ENCODE assay signal across 2 cellular contexts in genomic region chr9:121626012-121626411, GRCh38.
TF ChIP-seq lines count a peak whose summit lies in the region.

No MANE protein-coding gene starts in this region.

TF ChIP-seq in liver, 16 proteins besides CTCF, POLR2A, EP300 and RAD21:
- TF ChIP-seq, protein P1, sequence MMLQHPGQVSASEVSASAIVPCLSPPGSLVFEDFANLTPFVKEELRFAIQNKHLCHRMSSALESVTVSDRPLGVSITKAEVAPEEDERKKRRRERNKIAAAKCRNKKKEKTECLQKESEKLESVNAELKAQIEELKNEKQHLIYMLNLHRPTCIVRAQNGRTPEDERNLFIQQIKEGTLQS (IDR thresholded peaks at IDR 0.05) = no peak
- TF ChIP-seq, protein P2, sequence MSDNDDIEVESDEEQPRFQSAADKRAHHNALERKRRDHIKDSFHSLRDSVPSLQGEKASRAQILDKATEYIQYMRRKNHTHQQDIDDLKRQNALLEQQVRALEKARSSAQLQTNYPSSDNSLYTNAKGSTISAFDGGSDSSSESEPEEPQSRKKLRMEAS (IDR thresholded peaks at IDR 0.05) = no peak
- TF ChIP-seq TAF1 (conservative IDR thresholded peaks at IDR 0.05) = no peak
- no peak for TF ChIP-seq ZBTB33 (IDR thresholded peaks at IDR 0.05)
- TF ChIP-seq JUND (IDR thresholded peaks at IDR 0.05) = no peak

TF ChIP-seq in HepG2, 621 proteins besides CTCF, POLR2A, EP300 and RAD21:
- TF ChIP-seq, protein P3, sequence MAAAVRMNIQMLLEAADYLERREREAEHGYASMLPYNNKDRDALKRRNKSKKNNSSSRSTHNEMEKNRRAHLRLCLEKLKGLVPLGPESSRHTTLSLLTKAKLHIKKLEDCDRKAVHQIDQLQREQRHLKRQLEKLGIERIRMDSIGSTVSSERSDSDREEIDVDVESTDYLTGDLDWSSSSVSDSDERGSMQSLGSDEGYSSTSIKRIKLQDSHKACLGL (CRISPR knock-in tag; IDR thresholded peaks at IDR 0.05) = no peak
- TF ChIP-seq, protein P4, sequence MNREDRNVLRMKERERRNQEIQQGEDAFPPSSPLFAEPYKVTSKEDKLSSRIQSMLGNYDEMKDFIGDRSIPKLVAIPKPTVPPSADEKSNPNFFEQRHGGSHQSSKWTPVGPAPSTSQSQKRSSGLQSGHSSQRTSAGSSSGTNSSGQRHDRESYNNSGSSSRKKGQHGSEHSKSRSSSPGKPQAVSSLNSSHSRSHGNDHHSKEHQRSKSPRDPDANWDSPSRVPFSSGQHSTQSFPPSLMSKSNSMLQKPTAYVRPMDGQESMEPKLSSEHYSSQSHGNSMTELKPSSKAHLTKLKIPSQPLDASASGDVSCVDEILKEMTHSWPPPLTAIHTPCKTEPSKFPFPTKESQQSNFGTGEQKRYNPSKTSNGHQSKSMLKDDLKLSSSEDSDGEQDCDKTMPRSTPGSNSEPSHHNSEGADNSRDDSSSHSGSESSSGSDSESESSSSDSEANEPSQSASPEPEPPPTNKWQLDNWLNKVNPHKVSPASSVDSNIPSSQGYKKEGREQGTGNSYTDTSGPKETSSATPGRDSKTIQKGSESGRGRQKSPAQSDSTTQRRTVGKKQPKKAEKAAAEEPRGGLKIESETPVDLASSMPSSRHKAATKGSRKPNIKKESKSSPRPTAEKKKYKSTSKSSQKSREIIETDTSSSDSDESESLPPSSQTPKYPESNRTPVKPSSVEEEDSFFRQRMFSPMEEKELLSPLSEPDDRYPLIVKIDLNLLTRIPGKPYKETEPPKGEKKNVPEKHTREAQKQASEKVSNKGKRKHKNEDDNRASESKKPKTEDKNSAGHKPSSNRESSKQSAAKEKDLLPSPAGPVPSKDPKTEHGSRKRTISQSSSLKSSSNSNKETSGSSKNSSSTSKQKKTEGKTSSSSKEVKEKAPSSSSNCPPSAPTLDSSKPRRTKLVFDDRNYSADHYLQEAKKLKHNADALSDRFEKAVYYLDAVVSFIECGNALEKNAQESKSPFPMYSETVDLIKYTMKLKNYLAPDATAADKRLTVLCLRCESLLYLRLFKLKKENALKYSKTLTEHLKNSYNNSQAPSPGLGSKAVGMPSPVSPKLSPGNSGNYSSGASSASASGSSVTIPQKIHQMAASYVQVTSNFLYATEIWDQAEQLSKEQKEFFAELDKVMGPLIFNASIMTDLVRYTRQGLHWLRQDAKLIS (CRISPR knock-in tag; IDR thresholded peaks at IDR 0.05) = no peak
- TF ChIP-seq ZNF580 (CRISPR knock-in tag; IDR thresholded peaks at IDR 0.05; ENCODE audit: borderline replicate concordance, low read depth) = no peak
- TF ChIP-seq BRCA1 (CRISPR knock-in tag; IDR thresholded peaks at IDR 0.05) = no peak
- TF ChIP-seq JUN (CRISPR knock-in tag; IDR thresholded peaks at IDR 0.05) = no peak
- no peak for TF ChIP-seq RARA (CRISPR knock-in tag; IDR thresholded peaks at IDR 0.05)
- TF ChIP-seq POGK (CRISPR knock-in tag; conservative IDR thresholded peaks at IDR 0.05) = no peak
- TF ChIP-seq, protein P5, sequence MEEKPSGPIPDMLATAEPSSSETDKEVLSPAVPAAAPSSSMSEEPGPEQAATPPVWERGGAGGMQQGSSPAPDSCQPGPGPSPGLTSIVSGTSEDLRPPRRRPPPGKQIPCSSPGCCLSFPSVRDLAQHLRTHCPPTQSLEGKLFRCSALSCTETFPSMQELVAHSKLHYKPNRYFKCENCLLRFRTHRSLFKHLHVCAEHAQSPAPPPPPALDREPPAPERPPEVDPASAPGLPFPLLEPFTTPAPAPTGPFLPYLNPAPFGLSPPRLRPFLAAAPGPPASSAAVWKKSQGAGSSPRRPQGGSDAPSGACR (CRISPR knock-in tag; IDR thresholded peaks at IDR 0.05) = no peak
- TF ChIP-seq KLF12 (CRISPR knock-in tag; IDR thresholded peaks at IDR 0.05; ENCODE audit: borderline replicate concordance) = no peak
- no peak for TF ChIP-seq ZNF256 (CRISPR knock-in tag; conservative IDR thresholded peaks at IDR 0.05)
- TF ChIP-seq ZNF225 (CRISPR knock-in tag; IDR thresholded peaks at IDR 0.05) = no peak
- TF ChIP-seq, protein P6, sequence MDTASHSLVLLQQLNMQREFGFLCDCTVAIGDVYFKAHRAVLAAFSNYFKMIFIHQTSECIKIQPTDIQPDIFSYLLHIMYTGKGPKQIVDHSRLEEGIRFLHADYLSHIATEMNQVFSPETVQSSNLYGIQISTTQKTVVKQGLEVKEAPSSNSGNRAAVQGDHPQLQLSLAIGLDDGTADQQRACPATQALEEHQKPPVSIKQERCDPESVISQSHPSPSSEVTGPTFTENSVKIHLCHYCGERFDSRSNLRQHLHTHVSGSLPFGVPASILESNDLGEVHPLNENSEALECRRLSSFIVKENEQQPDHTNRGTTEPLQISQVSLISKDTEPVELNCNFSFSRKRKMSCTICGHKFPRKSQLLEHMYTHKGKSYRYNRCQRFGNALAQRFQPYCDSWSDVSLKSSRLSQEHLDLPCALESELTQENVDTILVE (CRISPR knock-in tag; IDR thresholded peaks at IDR 0.05) = no peak
- TF ChIP-seq ZKSCAN8 (CRISPR knock-in tag; IDR thresholded peaks at IDR 0.05; ENCODE audit: borderline replicate concordance) = no peak
